Comparison of ENCODE assay signal across 27 cellular contexts in genomic region chr22:47787501-47788227, GRCh38.
"Had no signal": no experiment of that assay in that cellular context is flagged by ENCODE, and none has a peak within 500 bp of the region (broad histone marks: within the 10 kb centered on the region; RNA-seq: fewer than 3 reads in every experiment).

No MANE protein-coding gene starts in this region.

- H3K4me1 ChIP-seq: adrenal gland, ascending aorta, colonic mucosa, left lung, pancreas, psoas muscle, testis, transverse colon, uterus had no signal

- H3K27me3 ChIP-seq: adrenal gland, ascending aorta, cardiac muscle cell, colonic mucosa, pancreas, testis, uterus had no signal

- H3K27ac ChIP-seq: adrenal gland, ascending aorta, cardiac muscle cell, colonic mucosa, dorsolateral prefrontal cortex, left lung, pancreas, psoas muscle, testis, transverse colon, uterus had no signal

- H3K4me3 ChIP-seq: adrenal gland, ascending aorta, cardiac muscle cell, colonic mucosa, dorsolateral prefrontal cortex, left lung, pancreas, psoas muscle, testis, transverse colon, uterus had no signal

- H3K36me3 ChIP-seq: adrenal gland, ascending aorta, cardiac muscle cell, colonic mucosa, left lung, pancreas, transverse colon, uterus had no signal

- DNase-seq: activated CD4-positive, alpha-beta T cell treated with anti-CD3 and anti-CD28 coated beads for 1 hour; activated CD4-positive, alpha-beta T cell treated with anti-CD3 and anti-CD28 coated beads, Interleukin-2, amount 50 U/mL, for 1 hour; activated CD8-positive, alpha-beta T cell treated with anti-CD3 and anti-CD28 coated beads for 36 hours; activated effector memory CD4-positive, alpha-beta T cell treated with anti-CD3 and anti-CD28 coated beads, Interleukin-2, amount 50 U/mL, for 16 hours; activated naive CD4-positive, alpha-beta T cell treated with anti-CD3 and anti-CD28 coated beads for 36 hours; activated naive CD8-positive, alpha-beta T cell treated with anti-CD3 and anti-CD28 coated beads for 36 hours; activated T-cell treated with anti-CD3 and anti-CD28 coated beads, Interleukin-2, amount 50 U/mL, for 1 hour; adrenal gland; cerebellar nuclear complex; colonic mucosa; dorsolateral prefrontal cortex; effector memory CD8-positive, alpha-beta T cell; foreskin fibroblast; left lung; midbrain; naive thymus-derived CD4-positive, alpha-beta T cell; nucleus accumbens; psoas muscle; stimulated activated naive CD4-positive, alpha-beta T cell; T-helper 2 cell; testis; transverse colon; uterus had no signal

- H3K9me3 ChIP-seq: adrenal gland, ascending aorta, colonic mucosa, pancreas, psoas muscle, testis, uterus had no signal

- ATAC-seq: activated CD8-positive, alpha-beta T cell treated with anti-CD3 and anti-CD28 coated beads for 36 hours; effector memory CD8-positive, alpha-beta T cell; left lung; naive thymus-derived CD4-positive, alpha-beta T cell; pancreas; psoas muscle; WTC11 had no signal
